25 cellular contexts compared by ENCODE assay signal in the genomic region with DNA sequence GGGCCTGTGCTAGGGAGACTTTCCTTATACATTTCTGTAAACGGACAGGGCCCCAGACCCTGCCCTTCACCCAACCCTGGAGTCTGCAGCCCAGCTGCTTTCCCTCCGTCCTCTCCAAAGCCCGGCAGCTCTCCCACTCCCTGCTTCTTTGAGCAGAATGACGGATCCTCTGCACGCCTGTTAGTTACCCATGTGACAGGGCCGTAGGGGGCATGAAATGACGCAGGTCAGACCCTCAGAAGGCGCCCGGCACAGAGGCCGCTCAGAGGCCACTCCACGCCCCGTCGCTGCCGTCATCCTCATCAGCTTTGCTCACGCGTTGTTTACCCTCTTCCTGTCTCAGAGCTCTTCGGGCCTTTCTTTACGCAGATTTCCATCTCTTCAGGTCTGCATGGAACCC.
DNase-seq lines count a peak whose midpoint lies in the region; ATAC-seq, FAIRE-seq and TF ChIP-seq lines count a peak whose summit lies in the region.
"Had no signal": no experiment of that assay in that cellular context is flagged by ENCODE, and none has a peak within 500 bp of the region (broad histone marks: within the 10 kb centered on the region; RNA-seq: fewer than 3 reads in every experiment).

No MANE protein-coding gene starts in this region.

- H4K8ac ChIP-seq in H9 (replicated peaks; ENCODE audit: insufficient read length, low read depth, low read length) (no peak overlapping the region), H1 (ENCODE audit: extremely low read depth, insufficient read depth, low read length) (no peak overlapping the region)

- H3K4me1 ChIP-seq in H9 (ENCODE audit: insufficient read depth, low read length) (peaks cover 7% of the 10 kb centered on the region; the same call in 1 of the 2 replicates), H1 (replicated peaks in 1 of 4; ENCODE audit: control insufficient read depth in 3 of 4, insufficient read depth in 4 of 4, low read length in 3 of 4) (peaks cover 6 to 22% (median 8%) of the 10 kb centered on the region in 4 experiments), spleen (peaks cover 3 to 37% (median 17%) of the 10 kb centered on the region in 6 donors)

- H3K4me2 ChIP-seq in H9 (ENCODE audit: insufficient read depth, insufficient read length, low read length): no peak overlapping the region
- H3K4me2 ChIP-seq in H1 (ENCODE audit: insufficient read depth in 1 of 2, low read depth in 2 of 2, low read length in 2 of 2): no peak overlapping the region

- H2BK15ac ChIP-seq in H9 (ENCODE audit: low read depth, low read length) (no peak overlapping the region), H1 (ENCODE audit: low read length) (peak overlapping the region; percentile 72; the same call in 1 of the 2 replicates)

- peaks cover 20 to 29% of the 10 kb centered on the region in 2 experiments for H3K4me1 Mint-ChIP-seq in H9
- peaks cover 12% of the 10 kb centered on the region for H3K4me1 Mint-ChIP-seq in memory B cell

- H3K9me3 Mint-ChIP-seq in H9: no peaks in the 10 kb centered on the region
- H3K9me3 Mint-ChIP-seq in memory B cell: no peaks in the 10 kb centered on the region
- H3K9me3 Mint-ChIP-seq: activated naive CD4-positive, alpha-beta T cell treated with anti-CD3 and anti-CD28 coated beads, Interleukin-2, amount 50 U/mL, for 24 hours; T-cell had no signal

- intact Hi-C loops in spleen (cut with DNase I; ENCODE audit: low total_unique reads): no loop called here

- H2BK20ac ChIP-seq in H9 (ENCODE audit: low read depth, low read length, poor library complexity, severe bottlenecking) (no peak overlapping the region), H1 (ENCODE audit: low read length) (0 out of 2 replicates have a peak overlapping the region, but pooled peaks have one; percentile 93)

- CTCF ChIA-PET in H1 (lab: Charles Lee; ENCODE audit: partially characterized antibody): interaction anchor here (0.8 to 3.7 kb wide), 3 partner anchors 16 to 102 kb away, joined by 3 to 9 read pairs (median 3); no protein-coding TSS in a partner anchor

- H3K4me3 Mint-ChIP-seq in H9 (no peak overlapping the region), memory B cell (no peak overlapping the region)
- H3K4me3 Mint-ChIP-seq: activated naive CD4-positive, alpha-beta T cell treated with anti-CD3 and anti-CD28 coated beads, Interleukin-2, amount 50 U/mL, for 24 hours; B cell; T-cell had no signal

- H3K23me2 ChIP-seq in H9 (ENCODE audit: insufficient read length, low read depth, low read length, poor library complexity, severe bottlenecking): no peaks in the 10 kb centered on the region
- H3K23me2 ChIP-seq in H1 (ENCODE audit: low read depth, low read length): peaks cover 6% of the 10 kb centered on the region; the same call in 1 of the 2 replicates

- H3K27ac ChIP-seq in H9 (ENCODE audit: insufficient read length, low read depth, low read length) (no peak overlapping the region), H1 (ENCODE audit: low read depth, low read length) (no peak overlapping the region), spleen (peak overlapping the region in 6 of 8 donors; percentile 13 to 80 (median 73))
- H3K27ac ChIP-seq: testis had no signal

- no peak for TF ChIP-seq POLR2A in H1 (IDR thresholded peaks at IDR 0.05; ENCODE audit: control extremely low read depth in 1 of 2, low read depth in 2 of 2, low read length in 2 of 2)
- TF ChIP-seq POLR2A in spleen (IDR thresholded peaks at IDR 0.05): no peak

- TF ChIP-seq CTCF in H9 (conservative IDR thresholded peaks at IDR 0.05) (no peak), H1 (IDR thresholded peaks at IDR 0.05; ENCODE audit: control extremely low read depth in 1 of 3, insufficient read depth in 1 of 3, low read depth in 1 of 3, low read length in 3 of 3) (no peak), spleen (IDR thresholded peaks at IDR 0.05 in 8 of 11, conservative IDR thresholded peaks at IDR 0.05 in 3 of 11) (no peak)

- H3K27me3 Mint-ChIP-seq in H9 (ENCODE audit: low read depth) (peaks cover 2% of the 10 kb centered on the region; the same call in 1 of the 2 replicates), memory B cell (peaks cover 3% of the 10 kb centered on the region)

- H4K91ac ChIP-seq in H9 (ENCODE audit: insufficient read length, low read depth, low read length) (peak overlapping the region; percentile 38), H1 (replicated peaks; ENCODE audit: insufficient read length, low read length) (no peak overlapping the region)

- H4K20me1 ChIP-seq in H9 (ENCODE audit: control insufficient read depth, insufficient read depth, insufficient read length): no peaks in the 10 kb centered on the region
- H4K20me1 ChIP-seq in H1 (replicated peaks in 1 of 2; ENCODE audit: control insufficient read depth in 1 of 2, insufficient read depth in 2 of 2, low read length in 2 of 2): no peaks in the 10 kb centered on the region

- H2BK12ac ChIP-seq in H9 (ENCODE audit: insufficient read length, low read depth, low read length) (no peak overlapping the region), H1 (ENCODE audit: low read depth, low read length) (peak overlapping the region; percentile 99; the same call in 1 of the 2 replicates)

- H3K23ac ChIP-seq in H9 (ENCODE audit: insufficient read length, low read depth, low read length) (no peak overlapping the region), H1 (ENCODE audit: insufficient read length) (no peak overlapping the region)

- ATAC-seq in memory B cell (ENCODE audit: low read depth) (no peak), HG03342 (IDR thresholded peaks at IDR 0.05; ENCODE audit: unreplicated experiment) (no peak), HG03159 (IDR thresholded peaks at IDR 0.05; ENCODE audit: unreplicated experiment) (no peak), HG02970 (IDR thresholded peaks at IDR 0.05; ENCODE audit: low FRiP score, unreplicated experiment) (no peak)
- ATAC-seq: sciatic nerve, T-cell had no signal

- H3K18ac ChIP-seq in H9 (ENCODE audit: insufficient read length, low read depth, low read length) (no peak overlapping the region), H1 (ENCODE audit: extremely low read depth, low read length) (peak overlapping the region; percentile 68; the same call in 1 of the 2 replicates)

- POLR2A ChIA-PET in H1 (lab: Charles Lee; ENCODE audit: partially characterized antibody): interaction anchor here (0.6 kb wide), 1 partner anchor 72 kb away, joined by 3 read pairs; no protein-coding TSS in a partner anchor

- no peak overlapping the region for H3T11ph ChIP-seq in H9 (ENCODE audit: low read length)

- H3K79me1 ChIP-seq in H9 (ENCODE audit: insufficient read depth, low read depth, low read length, poor library complexity, severe bottlenecking) (no peaks in the 10 kb centered on the region), H1 (ENCODE audit: low read depth, low read length) (no peaks in the 10 kb centered on the region)

- no peaks in the 10 kb centered on the region for H3K9me3 ChIP-seq in H9 (ENCODE audit: control insufficient read depth, low read depth, low read length)
- no peaks in the 10 kb centered on the region for H3K9me3 ChIP-seq in H1 (ENCODE audit: insufficient read depth in 2 of 2, low read depth in 1 of 2, low read length in 1 of 2)
- H3K9me3 ChIP-seq in spleen: no peaks in the 10 kb centered on the region
- H3K9me3 ChIP-seq: MG63, Peyer's patch, testis had no signal

- no peak overlapping the region for H2AK5ac ChIP-seq in H9 (ENCODE audit: insufficient read length, low read length)
- peak overlapping the region; percentile 75; the same call in 1 of the 2 replicates for H2AK5ac ChIP-seq in H1 (ENCODE audit: low read depth, low read length)

- H4K5ac ChIP-seq in H9 (ENCODE audit: insufficient read length, low read depth, low read length) (no peak overlapping the region), H1 (ENCODE audit: insufficient read length, low read depth, low read length) (no peak overlapping the region)

- H2AFZ ChIP-seq in H9 (ENCODE audit: low read length) (no peak overlapping the region), H1 (ENCODE audit: low read length) (no peak overlapping the region)

- H3K4ac ChIP-seq in H9 (ENCODE audit: low read depth, low read length) (no peak overlapping the region), H1 (replicated peaks; ENCODE audit: insufficient read length, low read depth, low read length) (peak overlapping the region; percentile 80)

- H3K27ac Mint-ChIP-seq in H9 (peak overlapping the region in 2 of 3 experiments; percentile 32 to 57; a peak in 2 of 7 replicates), memory B cell (peak overlapping the region; percentile 92)
- H3K27ac Mint-ChIP-seq: activated naive CD4-positive, alpha-beta T cell treated with anti-CD3 and anti-CD28 coated beads, Interleukin-2, amount 50 U/mL, for 24 hours; T-cell had no signal

- H3K14ac ChIP-seq in H9 (ENCODE audit: insufficient read depth, low read length) (peak overlapping the region; percentile 31; the same call in 1 of the 2 replicates), H1 (ENCODE audit: insufficient read length) (no peak overlapping the region)

- H3K27me3 ChIP-seq in H9 (ENCODE audit: insufficient read depth, low read length): no peaks in the 10 kb centered on the region
- no peaks in the 10 kb centered on the region for H3K27me3 ChIP-seq in H1 (replicated peaks in 1 of 4; ENCODE audit: control insufficient read depth in 3 of 4, extremely low read depth in 1 of 4, insufficient read depth in 3 of 4, low read length in 3 of 4)
- peaks cover 0 to 9% (median 0%) of the 10 kb centered on the region in 7 donors for H3K27me3 ChIP-seq in spleen (replicated peaks in 1 of 7)
- H3K27me3 ChIP-seq: MG63, Peyer's patch, testis had no signal

- H2BK120ac ChIP-seq in H9 (ENCODE audit: low read depth, low read length, poor library complexity, severe bottlenecking): no peak overlapping the region
- H2BK120ac ChIP-seq in H1 (replicated peaks; ENCODE audit: low read depth, low read length): peak overlapping the region; percentile 47

- H3K56ac ChIP-seq in H9 (ENCODE audit: insufficient read length, low read depth, low read length) (no peak overlapping the region), H1 (replicated peaks; ENCODE audit: insufficient read length, low read depth, low read length) (no peak overlapping the region)

- H3K36me3 Mint-ChIP-seq in H9 (ENCODE audit: insufficient read depth in 1 of 3, low read depth in 3 of 3): no peaks in the 10 kb centered on the region; a peak in 1 of 7 replicates
- H3K36me3 Mint-ChIP-seq in memory B cell: no peaks in the 10 kb centered on the region
- H3K36me3 Mint-ChIP-seq: activated naive CD4-positive, alpha-beta T cell treated with anti-CD3 and anti-CD28 coated beads, Interleukin-2, amount 50 U/mL, for 24 hours; T-cell had no signal

- TF ChIP-seq EP300 in H1 (IDR thresholded peaks at IDR 0.05; ENCODE audit: borderline replicate concordance in 1 of 2, low read depth in 2 of 2, low read length in 2 of 2): no peak

- H3K79me2 ChIP-seq in H9 (ENCODE audit: insufficient read depth, low read length): no peaks in the 10 kb centered on the region
- H3K79me2 ChIP-seq in H1 (ENCODE audit: control insufficient read depth in 1 of 2, insufficient read depth in 2 of 2, low read length in 2 of 2): no peaks in the 10 kb centered on the region

- H2BK5ac ChIP-seq in H9 (ENCODE audit: insufficient read length, low read length): no peak overlapping the region
- H2BK5ac ChIP-seq in H1 (ENCODE audit: low read depth, low read length): no peak overlapping the region

- no peak for TF ChIP-seq RAD21 in H1 (IDR thresholded peaks at IDR 0.05 in 1 of 2, conservative IDR thresholded peaks at IDR 0.05 in 1 of 2; ENCODE audit: low read depth in 2 of 2, low read length in 2 of 2)

- H3K9ac ChIP-seq in H9 (ENCODE audit: extremely low read depth, insufficient read length, low read length) (no peak overlapping the region), H1 (replicated peaks in 1 of 4; ENCODE audit: extremely low read depth in 1 of 4, low read depth in 3 of 4, low read length in 3 of 4) (no peak overlapping the region; a peak in 1 of 7 replicates)

- DNase-seq in H9: no peak
- no peak for DNase-seq in H1 (ENCODE audit: low read depth in 1 of 2, low spot score in 2 of 2)
- DNase-seq in memory B cell (ENCODE audit: low spot score in 2 of 2): no peak
- peak; percentile 62 for DNase-seq in spleen
- DNase-seq in NCI-H526 (lab: John Stamatoyannopoulos, UW): no peak
- DNase-seq: activated CD4-positive, alpha-beta T cell treated with anti-CD3 and anti-CD28 coated beads, Interleukin-2, amount 50 U/mL, for 4 hours; cortex of kidney; KG1; MG63; NCI-H1105 treated with DMSO at 0.1 percent for 48 hours; NCI-H1930; NCI-H526 treated with DMSO at 0.1 percent for 48 hours; Peyer's patch; stimulated activated naive CD4-positive, alpha-beta T cell treated with Interleukin-2 at 50 U/mL for 16 hours; T-cell; testis had no signal

- H3K4me3 ChIP-seq in H1 (ENCODE audit: extremely low read depth in 1 of 4, insufficient read depth in 2 of 4, low read depth in 3 of 4, low read length in 4 of 4) (no peak overlapping the region), spleen (no peak overlapping the region)
- H3K4me3 ChIP-seq: MG63, Peyer's patch, testis had no signal

- FAIRE-seq in H1 (lab: Jason Lieb, UNC): no peak
- FAIRE-seq: H54, HTR-8/SVneo, islet of Langerhans had no signal

- no peaks in the 10 kb centered on the region for H3K36me3 ChIP-seq in H1 (ENCODE audit: control insufficient read depth in 2 of 4, insufficient read depth in 4 of 4, low read length in 3 of 4)
- H3K36me3 ChIP-seq in spleen: peaks cover 0 to 6% (median 0%) of the 10 kb centered on the region in 6 donors
- H3K36me3 ChIP-seq: Peyer's patch had no signal

- WGBS in H9 (ENCODE audit: extremely low coverage, insufficient read length, low lambda C conversion rate): no CpG with 5 or more reads among the region's 18 CpGs
- WGBS in H1 (ENCODE audit: extremely low coverage in 1 of 2, insufficient coverage in 1 of 2, insufficient read length in 1 of 2, insufficient replicate concordance in 2 of 2, low coverage in 1 of 2, low lambda C conversion rate in 2 of 2, missing lambda C conversion rate in 1 of 2), 2 experiments: 93% methylated on average over 18 of the region's 18 CpGs; no CpG with 5 or more reads in 1 of the 2 experiments
- WGBS in spleen, 5 donors: 81 to 93% (median 86%) methylated on average over 18 of the region's 18 CpGs

Comparison
In these comparisons a context has a peak if more than half of its experiments do, and no peak if none do; other contexts are left out.
1. H3K27ac ChIP-seq: peak in spleen (6 of 8); none in H9 (single experiment) and H1 (single experiment).